ENCODE assay signal across 8 cellular contexts in genomic region chr19:3783660-3784584, GRCh38. TPM values are rescaled to one million over a fixed set of nuclear protein-coding genes. Genes with fewer than 3 reads are reported as not detected.
A peak's percentile ranks its signal among the peaks of the same experiment; 100 is the strongest.
DNase-seq lines count a peak whose midpoint lies in the region; ATAC-seq and TF ChIP-seq lines count a peak whose summit lies in the region.

No MANE protein-coding gene starts in this region.

- in situ Hi-C loops in HAP-1 (cut with MboI; ENCODE audit: low sequenced_read_pairs) = no loop called here

- no peaks in the 10 kb centered on the region for H3K27me3 Mint-ChIP-seq in CD8-positive, alpha-beta T cell (ENCODE audit: low read depth)
- no peaks in the 10 kb centered on the region for H3K27me3 Mint-ChIP-seq in activated naive CD4-positive, alpha-beta T cell treated with anti-CD3 and anti-CD28 coated beads for 36 hours (ENCODE audit: low read depth)
- no peaks in the 10 kb centered on the region for H3K27me3 Mint-ChIP-seq in natural killer cell treated with Interleukin-12 subunit alpha and Interleukin-12 subunit beta and Interleukin-15 and Interleukin-18, amount 100 ng/mL, for 72 hours

- peaks cover 15% of the 10 kb centered on the region for H3K4me1 ChIP-seq in CD8-positive, alpha-beta T cell (ENCODE audit: insufficient read depth, low read length)
- H3K4me1 ChIP-seq in OCI-LY7 (ENCODE audit: insufficient read depth, low read length, poor library complexity, severe bottlenecking) (no peaks in the 10 kb centered on the region), HAP-1 (no peaks in the 10 kb centered on the region)

- H2AFZ ChIP-seq in OCI-LY7 (ENCODE audit: low read length) = no peak overlapping the region

- CTCF ChIA-PET in CD8-positive, alpha-beta T cell (lab: Charles Lee) = interaction anchor here (0.9 to 3.9 kb wide), 8 partner anchors 21 to 84 kb away, joined by 3 to 24 read pairs (median 4); partner anchors contain the start of genes MRPL54 and PIP5K1C
- CTCF ChIA-PET in OCI-LY7 (lab: Charles Lee; ENCODE audit: unreplicated experiment) = no interaction called here
- CTCF ChIA-PET in activated naive CD4-positive, alpha-beta T cell treated with anti-CD3 and anti-CD28 coated beads for 36 hours (lab: Charles Lee) = interaction anchor here (0.5 to 2.2 kb wide), 6 partner anchors 12 to 928 kb away, joined by 3 to 8 read pairs (median 4); no protein-coding TSS in a partner anchor
- CTCF ChIA-PET in HEK293T (lab: Yijun Ruan, JAX) = interaction anchor here (0.5 kb wide), 1 partner anchor 8 kb away, joined by 7 read pairs; no protein-coding TSS in a partner anchor

- peak overlapping the region; percentile 79 for H3K27ac Mint-ChIP-seq in CD8-positive, alpha-beta T cell
- no peak overlapping the region for H3K27ac Mint-ChIP-seq in activated naive CD4-positive, alpha-beta T cell treated with anti-CD3 and anti-CD28 coated beads for 36 hours
- peak overlapping the region; percentile 35 to 60 for H3K27ac Mint-ChIP-seq in natural killer cell treated with Interleukin-12 subunit alpha and Interleukin-12 subunit beta and Interleukin-15 and Interleukin-18, amount 100 ng/mL, for 72 hours

- H3K4me2 ChIP-seq in OCI-LY7 (ENCODE audit: low read length) = no peak overlapping the region

- POLR2A ChIA-PET in CD8-positive, alpha-beta T cell (lab: Charles Lee) = interaction anchor here (1.1 to 2.1 kb wide), 2 partner anchors 21 to 38 kb away, joined by 4 to 5 read pairs; partner anchors contain the start of gene MRPL54
- POLR2A ChIA-PET in OCI-LY7 (lab: Charles Lee) = no interaction called here
- POLR2A ChIA-PET in HEK293T (lab: Yijun Ruan, JAX) = interaction anchor here (1.3 to 1.9 kb wide), 2 partner anchors 13 to 21 kb away, joined by 3 to 8 read pairs; partner anchors contain the start of gene MRPL54

- no peak overlapping the region for H3K4me3 ChIP-seq in CD8-positive, alpha-beta T cell (ENCODE audit: low read depth, low read length)
- H3K4me3 ChIP-seq in OCI-LY7 (ENCODE audit: low read depth, low read length, poor library complexity, severe bottlenecking) = no peak overlapping the region
- H3K4me3 ChIP-seq in HAP-1 = no peak overlapping the region

- ATAC-seq in CD8-positive, alpha-beta T cell = peak; percentile 58
- ATAC-seq in natural killer cell treated with Interleukin-12 subunit alpha and Interleukin-12 subunit beta and Interleukin-15 and Interleukin-18, amount 100 ng/mL, for 72 hours = peak; percentile 58 to 72

- H3K36me3 Mint-ChIP-seq in CD8-positive, alpha-beta T cell = peaks cover 19% of the 10 kb centered on the region
- peaks cover 31% of the 10 kb centered on the region for H3K36me3 Mint-ChIP-seq in activated naive CD4-positive, alpha-beta T cell treated with anti-CD3 and anti-CD28 coated beads for 36 hours (ENCODE audit: low read depth)
- peaks cover 9% of the 10 kb centered on the region for H3K36me3 Mint-ChIP-seq in natural killer cell treated with Interleukin-12 subunit alpha and Interleukin-12 subunit beta and Interleukin-15 and Interleukin-18, amount 100 ng/mL, for 72 hours

- H3K79me2 ChIP-seq in OCI-LY7 (ENCODE audit: insufficient read depth, low read depth, low read length) = no peaks in the 10 kb centered on the region

- no peak overlapping the region for H3K27ac ChIP-seq in CD8-positive, alpha-beta T cell (ENCODE audit: low read depth, low read length)
- H3K27ac ChIP-seq in OCI-LY7 (ENCODE audit: low read depth, low read length, poor library complexity, severe bottlenecking) = no peak overlapping the region

- H3K9me2 ChIP-seq in OCI-LY7 (ENCODE audit: insufficient read depth, low read length) = no peaks in the 10 kb centered on the region

- peak; percentile 50 for TF ChIP-seq CTCF in CD8-positive, alpha-beta T cell (IDR thresholded peaks at IDR 0.05)
- TF ChIP-seq CTCF in OCI-LY7 (conservative IDR thresholded peaks at IDR 0.05; ENCODE audit: low read length) = peak; percentile 59

- peak in 6 of 7 experiments; percentile 25 to 69 (median 53) for DNase-seq in CD8-positive, alpha-beta T cell
- no peak for DNase-seq in OCI-LY7 (ENCODE audit: low spot score)
- peak; percentile 58 for DNase-seq in activated naive CD4-positive, alpha-beta T cell treated with anti-CD3 and anti-CD28 coated beads for 36 hours
- DNase-seq in natural killer cell treated with Interleukin-12 subunit alpha and Interleukin-12 subunit beta and Interleukin-15 and Interleukin-18, amount 100 ng/mL, for 72 hours (ENCODE audit: low spot score) = peak; percentile 80
- no peak for DNase-seq in NOMO-1 (lab: John Stamatoyannopoulos, UW; ENCODE audit: unreplicated experiment in 2 of 2)
- no peak for DNase-seq in HAP-1 (ENCODE audit: low spot score in 2 of 2)
- no peak for DNase-seq in NCI-H82 (lab: John Stamatoyannopoulos, UW)
- DNase-seq in HEK293T (ENCODE audit: extremely low spot score) = no peak

- H3K27me3 ChIP-seq in CD8-positive, alpha-beta T cell (ENCODE audit: insufficient read depth, low read length) = no peaks in the 10 kb centered on the region
- H3K27me3 ChIP-seq in HAP-1 (ENCODE audit: low read depth) = no peaks in the 10 kb centered on the region

- intact Hi-C loops in CD8-positive, alpha-beta T cell (cut with DNase I, micrococcal nuclease) = loop anchor here (1.0 to 2.0 kb wide), 2 partner anchors 15 to 38 kb away; no protein-coding TSS in a partner anchor
- intact Hi-C loops in OCI-LY7 (cut with micrococcal nuclease; ENCODE audit: unreplicated experiment) = loop anchor here (1.0 kb wide), 1 partner anchor 38 kb away; no protein-coding TSS in a partner anchor
- intact Hi-C loops in activated naive CD4-positive, alpha-beta T cell treated with anti-CD3 and anti-CD28 coated beads for 36 hours (cut with micrococcal nuclease) = loop anchor here (2.0 kb wide), 1 partner anchor 39 kb away; no protein-coding TSS in a partner anchor

- peaks cover 16% of the 10 kb centered on the region for H3K9me3 ChIP-seq in CD8-positive, alpha-beta T cell (ENCODE audit: low read length)
- peaks cover 8% of the 10 kb centered on the region; the same call in 1 of the 2 replicates for H3K9me3 ChIP-seq in OCI-LY7 (ENCODE audit: low read length)
- H3K9me3 ChIP-seq in HAP-1 = peaks cover 18% of the 10 kb centered on the region

- peak overlapping the region; percentile 83 for H3K4me3 Mint-ChIP-seq in CD8-positive, alpha-beta T cell
- peak overlapping the region; percentile 79 for H3K4me3 Mint-ChIP-seq in activated naive CD4-positive, alpha-beta T cell treated with anti-CD3 and anti-CD28 coated beads for 36 hours
- H3K4me3 Mint-ChIP-seq in natural killer cell treated with Interleukin-12 subunit alpha and Interleukin-12 subunit beta and Interleukin-15 and Interleukin-18, amount 100 ng/mL, for 72 hours = peak overlapping the region; percentile 81

- no peaks in the 10 kb centered on the region for H4K20me1 ChIP-seq in OCI-LY7 (ENCODE audit: insufficient read depth, low read length)

- peaks cover 6% of the 10 kb centered on the region for H3K36me3 ChIP-seq in CD8-positive, alpha-beta T cell (ENCODE audit: insufficient read depth, low read length)
- H3K36me3 ChIP-seq in OCI-LY7 (ENCODE audit: insufficient read depth, low read length) = no peaks in the 10 kb centered on the region
- peaks cover 20% of the 10 kb centered on the region for H3K36me3 ChIP-seq in HAP-1 (replicated peaks)

- BruUV-seq in OCI-LY7 (replicated peaks; lab: Mats Ljungman, UMichigan) = no TSS peak

- peaks cover 7% of the 10 kb centered on the region for H3K9me3 Mint-ChIP-seq in CD8-positive, alpha-beta T cell
- peaks cover 16% of the 10 kb centered on the region for H3K9me3 Mint-ChIP-seq in activated naive CD4-positive, alpha-beta T cell treated with anti-CD3 and anti-CD28 coated beads for 36 hours
- peaks cover 6% of the 10 kb centered on the region for H3K9me3 Mint-ChIP-seq in natural killer cell treated with Interleukin-12 subunit alpha and Interleukin-12 subunit beta and Interleukin-15 and Interleukin-18, amount 100 ng/mL, for 72 hours

- H3K4me1 Mint-ChIP-seq in CD8-positive, alpha-beta T cell (ENCODE audit: low read depth) = peaks cover 22% of the 10 kb centered on the region
- H3K4me1 Mint-ChIP-seq in activated naive CD4-positive, alpha-beta T cell treated with anti-CD3 and anti-CD28 coated beads for 36 hours (ENCODE audit: low read depth) = peaks cover 7% of the 10 kb centered on the region
- H3K4me1 Mint-ChIP-seq in natural killer cell treated with Interleukin-12 subunit alpha and Interleukin-12 subunit beta and Interleukin-15 and Interleukin-18, amount 100 ng/mL, for 72 hours (ENCODE audit: low read depth in 2 of 2) = peaks cover 18 to 34% of the 10 kb centered on the region in 2 donors

TF ChIP-seq in HEK293T, 16 proteins besides CTCF, POLR2A, EP300 and RAD21:
- no peak for TF ChIP-seq FOXA1 (IDR thresholded peaks at IDR 0.05)

RNA-seq across cellular contexts. Expression of gene MATK, which starts 2.3 kb away (rescaled TPM):
- 10 to 100 TPM; 38.1 to 40.0 TPM for total RNA-seq in CD8-positive, alpha-beta T cell
- total RNA-seq in OCI-LY7 (2014; rRNA removed; shearing (Covaris generic)) = not detected in 2 replicates
- total RNA-seq in OCI-LY7 (2022) = not detected in 2 replicates
- total RNA-seq in activated naive CD4-positive, alpha-beta T cell treated with anti-CD3 and anti-CD28 coated beads for 36 hours = 10 to 100 TPM; 12.7 to 13.7 TPM
- 10 to 100 TPM; 58.5 to 61.9 TPM for total RNA-seq in natural killer cell treated with Interleukin-12 subunit alpha and Interleukin-12 subunit beta and Interleukin-15 and Interleukin-18, amount 100 ng/mL, for 72 hours

RNA-seq across cellular contexts. Expression of gene RAX2, which starts 11.9 kb away (rescaled TPM):
- not detected for total RNA-seq in CD8-positive, alpha-beta T cell
- total RNA-seq in OCI-LY7 (2014; rRNA removed; shearing (Covaris generic)) = not detected in 2 replicates
- total RNA-seq in OCI-LY7 (2022) = not detected in 2 replicates
- total RNA-seq in activated naive CD4-positive, alpha-beta T cell treated with anti-CD3 and anti-CD28 coated beads for 36 hours = not detected
- under 1 TPM in 1 of 2 donors, not detected in 1; 0.21 TPM for total RNA-seq in natural killer cell treated with Interleukin-12 subunit alpha and Interleukin-12 subunit beta and Interleukin-15 and Interleukin-18, amount 100 ng/mL, for 72 hours

RNA-seq across cellular contexts. Expression of gene MRPL54, which starts 21.4 kb away (rescaled TPM):
- total RNA-seq in CD8-positive, alpha-beta T cell = 10 to 100 TPM; 72.5 to 78.0 TPM
- total RNA-seq in OCI-LY7 (2014; rRNA removed; shearing (Covaris generic)) = 88.7 and 93.1 TPM in 2 replicates
- total RNA-seq in OCI-LY7 (2022) = 60.4 and 66.6 TPM in 2 replicates
- 10 to 100 TPM; 71.4 to 77.0 TPM for total RNA-seq in activated naive CD4-positive, alpha-beta T cell treated with anti-CD3 and anti-CD28 coated beads for 36 hours
- total RNA-seq in natural killer cell treated with Interleukin-12 subunit alpha and Interleukin-12 subunit beta and Interleukin-15 and Interleukin-18, amount 100 ng/mL, for 72 hours = 10 to 100 TPM; 58.5 to 75.1 TPM

RNA-seq across cellular contexts. Expression of gene APBA3, which starts 22.4 kb away (rescaled TPM):
- 10 to 100 TPM; 48.8 to 51.6 TPM for total RNA-seq in CD8-positive, alpha-beta T cell
- 34.7 and 40.4 TPM in 2 replicates for total RNA-seq in OCI-LY7 (2014; rRNA removed; shearing (Covaris generic))
- 25.1 and 28.7 TPM in 2 replicates for total RNA-seq in OCI-LY7 (2022)
- 10 to 100 TPM; 28.6 to 30.0 TPM for total RNA-seq in activated naive CD4-positive, alpha-beta T cell treated with anti-CD3 and anti-CD28 coated beads for 36 hours
- 10 to 100 TPM; 40.6 to 55.4 TPM for total RNA-seq in natural killer cell treated with Interleukin-12 subunit alpha and Interleukin-12 subunit beta and Interleukin-15 and Interleukin-18, amount 100 ng/mL, for 72 hours

Comparison
In these comparisons a context has a peak if more than half of its experiments do, and no peak if none do; other contexts are left out.
1. DNase-seq: peak in CD8-positive, alpha-beta T cell (6 of 7), activated naive CD4-positive, alpha-beta T cell treated with anti-CD3 and anti-CD28 coated beads for 36 hours (single experiment) and natural killer cell treated with Interleukin-12 subunit alpha and Interleukin-12 subunit beta and Interleukin-15 and Interleukin-18, amount 100 ng/mL, for 72 hours (single experiment); none in OCI-LY7 (single experiment), NOMO-1 (0 of 2), HAP-1 (0 of 2), NCI-H82 (single experiment) and HEK293T (single experiment).
2. RNA of gene MATK, which starts 2.3 kb away (total RNA-seq): 58.5 to 61.9 TPM in natural killer cell treated with Interleukin-12 subunit alpha and Interleukin-12 subunit beta and Interleukin-15 and Interleukin-18, amount 100 ng/mL, for 72 hours, 38.1 to 40.0 TPM in CD8-positive, alpha-beta T cell and 12.7 to 13.7 TPM in activated naive CD4-positive, alpha-beta T cell treated with anti-CD3 and anti-CD28 coated beads for 36 hours; not detected in OCI-LY7; every median in the first group is over 10 times any median in the second.
3. Peak in every context shown above with its lines, with median percentiles within 50 percentile points of each other: H3K4me3 Mint-ChIP-seq.